1 cellular context compared by ENCODE assay signal in the genomic region with DNA sequence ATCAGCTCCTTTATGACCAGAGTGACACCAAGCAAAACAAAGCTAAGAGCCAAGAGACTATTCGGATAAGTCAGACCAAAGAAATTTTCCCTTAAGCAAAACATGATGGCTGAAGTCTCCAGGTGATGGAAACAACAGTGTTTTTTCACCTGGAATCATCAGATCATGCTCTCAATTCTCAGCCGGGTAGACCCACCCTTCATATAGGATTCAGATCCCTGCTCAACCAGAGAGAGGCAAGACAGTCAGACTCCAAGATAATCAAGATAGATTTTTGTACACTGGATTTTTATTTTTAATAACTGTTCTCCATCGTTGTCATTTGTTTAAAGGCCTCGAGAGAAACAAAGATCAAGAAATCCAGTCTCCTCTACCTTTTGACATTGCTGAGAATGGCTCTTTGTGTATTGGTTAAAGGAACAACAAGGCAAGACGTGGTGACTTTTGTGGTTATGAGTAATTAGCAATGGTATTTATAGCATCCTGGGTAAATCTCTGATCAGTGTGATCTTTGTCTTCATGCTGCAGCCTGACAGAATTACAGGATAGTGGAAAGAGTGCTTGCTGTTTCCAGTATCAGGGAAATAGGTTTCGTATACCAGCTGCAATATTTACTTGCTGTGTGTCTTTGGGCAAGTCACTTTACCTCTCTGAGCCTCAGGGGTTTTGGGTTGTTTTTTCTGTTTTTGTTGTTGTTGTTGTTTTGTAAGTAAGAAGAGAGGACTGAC.
TF ChIP-seq lines count a peak whose summit lies in the region.

No MANE protein-coding gene starts in this region.

TF ChIP-seq in HCT116, 20 proteins besides CTCF, POLR2A, EP300 and RAD21 (continued from another document):
- TF ChIP-seq, protein P1, sequence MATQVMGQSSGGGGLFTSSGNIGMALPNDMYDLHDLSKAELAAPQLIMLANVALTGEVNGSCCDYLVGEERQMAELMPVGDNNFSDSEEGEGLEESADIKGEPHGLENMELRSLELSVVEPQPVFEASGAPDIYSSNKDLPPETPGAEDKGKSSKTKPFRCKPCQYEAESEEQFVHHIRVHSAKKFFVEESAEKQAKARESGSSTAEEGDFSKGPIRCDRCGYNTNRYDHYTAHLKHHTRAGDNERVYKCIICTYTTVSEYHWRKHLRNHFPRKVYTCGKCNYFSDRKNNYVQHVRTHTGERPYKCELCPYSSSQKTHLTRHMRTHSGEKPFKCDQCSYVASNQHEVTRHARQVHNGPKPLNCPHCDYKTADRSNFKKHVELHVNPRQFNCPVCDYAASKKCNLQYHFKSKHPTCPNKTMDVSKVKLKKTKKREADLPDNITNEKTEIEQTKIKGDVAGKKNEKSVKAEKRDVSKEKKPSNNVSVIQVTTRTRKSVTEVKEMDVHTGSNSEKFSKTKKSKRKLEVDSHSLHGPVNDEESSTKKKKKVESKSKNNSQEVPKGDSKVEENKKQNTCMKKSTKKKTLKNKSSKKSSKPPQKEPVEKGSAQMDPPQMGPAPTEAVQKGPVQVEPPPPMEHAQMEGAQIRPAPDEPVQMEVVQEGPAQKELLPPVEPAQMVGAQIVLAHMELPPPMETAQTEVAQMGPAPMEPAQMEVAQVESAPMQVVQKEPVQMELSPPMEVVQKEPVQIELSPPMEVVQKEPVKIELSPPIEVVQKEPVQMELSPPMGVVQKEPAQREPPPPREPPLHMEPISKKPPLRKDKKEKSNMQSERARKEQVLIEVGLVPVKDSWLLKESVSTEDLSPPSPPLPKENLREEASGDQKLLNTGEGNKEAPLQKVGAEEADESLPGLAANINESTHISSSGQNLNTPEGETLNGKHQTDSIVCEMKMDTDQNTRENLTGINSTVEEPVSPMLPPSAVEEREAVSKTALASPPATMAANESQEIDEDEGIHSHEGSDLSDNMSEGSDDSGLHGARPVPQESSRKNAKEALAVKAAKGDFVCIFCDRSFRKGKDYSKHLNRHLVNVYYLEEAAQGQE (IDR thresholded peaks at IDR 0.05; ENCODE audit: low read depth) = no peak
- TF ChIP-seq CEBPB (IDR thresholded peaks at IDR 0.05; ENCODE audit: low read depth) = peak; percentile 62; the same call in 1 of the 2 replicates
- no peak for TF ChIP-seq ZFX (IDR thresholded peaks at IDR 0.05)
- peak; percentile 65 for TF ChIP-seq FOSL1 (IDR thresholded peaks at IDR 0.05; ENCODE audit: low read depth)
- no peak for TF ChIP-seq SRF (IDR thresholded peaks at IDR 0.05; ENCODE audit: low read depth)
- no peak for TF ChIP-seq EZH2phosphoT487 (IDR thresholded peaks at IDR 0.05; ENCODE audit: borderline replicate concordance)
- peak; percentile 75 for TF ChIP-seq JUND (IDR thresholded peaks at IDR 0.05)
